ENCODE assay signal across 20 cellular contexts in genomic region chr9:33153001-33153400, GRCh38. TPM values are rescaled to one million over a fixed set of nuclear protein-coding genes. Genes with fewer than 3 reads are reported as not detected.
DNase-seq lines count a peak whose midpoint lies in the region; ATAC-seq, FAIRE-seq and TF ChIP-seq lines count a peak whose summit lies in the region.
"Had no signal": no experiment of that assay in that cellular context is flagged by ENCODE, and none has a peak within 500 bp of the region (broad histone marks: within the 10 kb centered on the region; RNA-seq: fewer than 3 reads in every experiment).

No MANE protein-coding gene starts in this region.

- POLR2A ChIA-PET in CD4-positive, alpha-beta memory T cell (lab: Charles Lee; ENCODE audit: partially characterized antibody), result interaction anchor here (1.1 to 2.3 kb wide), 3 partner anchors 11 to 15 kb away, joined by 3 to 15 read pairs (median 11); partner anchors contain the start of gene B4GALT1

- H3K27ac ChIP-seq in CD4-positive, alpha-beta memory T cell (ENCODE audit: low read depth, low read length), result peak overlapping the region; percentile 31
- H3K27ac ChIP-seq in neutrophil (peak overlapping the region; percentile 99), caudate nucleus (ENCODE audit: low read depth, low read length) (no peak overlapping the region)
- H3K27ac ChIP-seq: right lobe of liver had no signal

- peak overlapping the region; percentile 85 to 97 (median 90) for H3K27ac Mint-ChIP-seq in CD4-positive, alpha-beta memory T cell
- H3K27ac Mint-ChIP-seq in activated naive CD8-positive, alpha-beta T cell, result peak overlapping the region; percentile 83

- H3K4me3 Mint-ChIP-seq in CD4-positive, alpha-beta memory T cell, result peak overlapping the region; percentile 48 to 82 (median 68)
- peak overlapping the region; percentile 27 for H3K4me3 Mint-ChIP-seq in activated naive CD8-positive, alpha-beta T cell

- no peaks in the 10 kb centered on the region for H3K27me3 Mint-ChIP-seq in CD4-positive, alpha-beta memory T cell
- no peaks in the 10 kb centered on the region for H3K27me3 Mint-ChIP-seq in activated naive CD8-positive, alpha-beta T cell

- FAIRE-seq in GM18507 (lab: Jason Lieb, UNC), result peak; percentile 63
- FAIRE-seq: H1 had no signal

- no peaks in the 10 kb centered on the region for H3K9me3 Mint-ChIP-seq in CD4-positive, alpha-beta memory T cell
- no peaks in the 10 kb centered on the region for H3K9me3 Mint-ChIP-seq in activated naive CD8-positive, alpha-beta T cell (ENCODE audit: low read depth)

- no peak for TF ChIP-seq CTCF in neutrophil (IDR thresholded peaks at IDR 0.05)

- H3K27me3 ChIP-seq in CD4-positive, alpha-beta memory T cell (ENCODE audit: insufficient read depth, low read length), result no peaks in the 10 kb centered on the region
- H3K27me3 ChIP-seq in neutrophil, result no peaks in the 10 kb centered on the region
- H3K27me3 ChIP-seq: right lobe of liver had no signal

- peaks cover 5 to 6% of the 10 kb centered on the region in 2 donors for H3K36me3 Mint-ChIP-seq in CD4-positive, alpha-beta memory T cell
- peaks cover 7% of the 10 kb centered on the region for H3K36me3 Mint-ChIP-seq in activated naive CD8-positive, alpha-beta T cell

- intact Hi-C loops in CD4-positive, alpha-beta memory T cell (cut with micrococcal nuclease), result no loop called here

- peaks cover 87% of the 10 kb centered on the region for H3K4me1 ChIP-seq in CD4-positive, alpha-beta memory T cell (ENCODE audit: insufficient read depth, low read length)
- peaks cover 81 to 88% of the 10 kb centered on the region in 2 experiments for H3K4me1 ChIP-seq in neutrophil (ENCODE audit: control insufficient read depth in 1 of 2, insufficient read depth in 1 of 2, low read depth in 1 of 2, low read length in 1 of 2)

- DNase-seq in CD4-positive, alpha-beta memory T cell, result no peak
- DNase-seq in GM18507 (ENCODE audit: extremely low spot score, insufficient read length, low read depth), result no peak
- DNase-seq in inferior parietal cortex (ENCODE audit: extremely low spot score), result no peak
- DNase-seq in caudate nucleus (lab: John Stamatoyannopoulos, UW), result no peak
- DNase-seq: activated CD4-positive, alpha-beta T cell treated with anti-CD3 and anti-CD28 coated beads, Interleukin-2, amount 50 U/mL, for 4 hours; Caco-2; erythroblast; GDM1; head of caudate nucleus; kidney glomerular epithelial cell; NCI-H146; NCI-H510A; right lobe of liver; stimulated activated CD4-positive, alpha-beta T cell treated with anti-CD3 and anti-CD28 coated beads, Interleukin-4, amount 100 ng/mL, for 1 hour; stimulated activated naive CD4-positive, alpha-beta T cell had no signal

- no peaks in the 10 kb centered on the region for H3K36me3 ChIP-seq in CD4-positive, alpha-beta memory T cell (ENCODE audit: insufficient read depth, low read length)
- no peaks in the 10 kb centered on the region for H3K36me3 ChIP-seq in neutrophil
- H3K36me3 ChIP-seq: right lobe of liver had no signal

- peaks cover 61 to 91% (median 79%) of the 10 kb centered on the region in 4 donors for H3K4me1 Mint-ChIP-seq in CD4-positive, alpha-beta memory T cell
- peaks cover 84% of the 10 kb centered on the region for H3K4me1 Mint-ChIP-seq in activated naive CD8-positive, alpha-beta T cell (ENCODE audit: low read depth)

- H3K9me3 ChIP-seq in CD4-positive, alpha-beta memory T cell (ENCODE audit: control insufficient read depth in 1 of 2, low read length in 2 of 2), result no peaks in the 10 kb centered on the region
- no peaks in the 10 kb centered on the region for H3K9me3 ChIP-seq in neutrophil
- H3K9me3 ChIP-seq: Caco-2, right lobe of liver had no signal

- no peak for ATAC-seq in GM18873 (IDR thresholded peaks at IDR 0.05; ENCODE audit: low FRiP score, unreplicated experiment)
- ATAC-seq in GM21529 (IDR thresholded peaks at IDR 0.05; ENCODE audit: unreplicated experiment), result no peak
- ATAC-seq: right lobe of liver had no signal

- no peak overlapping the region for H3K4me3 ChIP-seq in CD4-positive, alpha-beta memory T cell (ENCODE audit: low read length in 2 of 2)
- H3K4me3 ChIP-seq in neutrophil (ENCODE audit: low read depth in 1 of 2, low read length in 1 of 2), result peak overlapping the region in 1 of 2 experiments; percentile 23
- H3K4me3 ChIP-seq: right lobe of liver had no signal

- CTCF ChIA-PET in CD4-positive, alpha-beta memory T cell (lab: Charles Lee; ENCODE audit: partially characterized antibody), result interaction anchor here (2.5 kb wide), 1 partner anchor 12 kb away, joined by 12 read pairs; no protein-coding TSS in a partner anchor

RNA-seq across cellular contexts. Expression of gene B4GALT1, which starts 14.1 kb away (rescaled TPM):
- total RNA-seq in CD4-positive, alpha-beta memory T cell, result 10 to 100 TPM; 54.1 to 56.0 TPM
- polyA plus RNA-seq in CD4-positive, alpha-beta memory T cell, result 10 to 100 TPM; 16.6 to 32.0 TPM
